ENCODE assay signal across 8 cellular contexts in the genomic region with DNA sequence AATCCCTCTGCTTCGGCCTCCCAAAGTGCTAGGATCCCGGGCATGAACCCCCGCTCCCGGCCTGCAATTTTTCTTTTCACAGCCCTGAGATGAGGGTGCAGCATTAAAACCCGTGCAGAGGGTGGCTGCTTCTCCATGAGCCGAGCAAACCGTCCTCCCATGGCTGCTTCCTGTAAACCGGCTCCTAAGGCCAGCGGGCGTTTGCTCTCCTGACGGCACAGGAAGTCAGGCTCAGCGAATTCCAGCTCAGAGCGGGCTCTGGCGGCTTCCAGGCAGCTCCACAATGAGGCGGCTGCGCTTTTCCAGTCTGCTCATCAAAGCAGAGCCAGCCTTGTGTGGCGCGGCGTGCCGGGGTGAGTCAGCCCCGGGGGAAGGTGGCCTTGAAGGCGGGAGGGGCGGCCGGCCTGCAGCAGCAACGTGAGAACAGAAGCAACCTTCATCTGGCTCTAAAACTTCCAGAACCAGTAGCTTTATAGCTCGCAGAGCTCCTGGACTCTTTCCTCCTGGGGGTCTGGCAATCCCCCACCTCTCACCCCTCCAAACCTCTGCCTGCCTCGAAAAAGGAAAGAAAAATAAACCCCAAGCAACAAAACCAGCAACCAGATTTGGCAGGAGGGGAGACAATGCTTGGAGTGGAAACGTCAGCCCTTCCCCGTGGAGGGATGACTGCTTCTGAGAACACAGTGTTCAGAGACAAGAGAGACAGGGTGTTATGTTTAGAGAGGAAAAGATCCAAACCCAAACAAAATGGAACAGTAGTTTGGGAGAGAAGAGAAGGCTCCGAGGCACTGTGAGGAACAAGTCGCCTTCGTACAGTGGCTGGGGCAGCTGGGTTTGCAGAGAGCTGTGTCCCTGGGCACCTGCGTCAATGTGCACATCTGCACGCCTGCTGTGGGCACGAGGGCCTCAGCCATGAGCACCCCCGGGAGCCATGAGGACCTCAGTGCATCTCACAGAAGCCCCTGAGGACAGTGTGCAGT.
DNase-seq lines count a peak whose midpoint lies in the region; ATAC-seq, FAIRE-seq and TF ChIP-seq lines count a peak whose summit lies in the region.

No MANE protein-coding gene starts in this region.

- H3K36me3 Mint-ChIP-seq in CD4-positive, CD25-positive, alpha-beta regulatory T cell: no peaks in the 10 kb centered on the region
- no peaks in the 10 kb centered on the region for H3K36me3 Mint-ChIP-seq in activated T-helper 17 cell treated with anti-CD3 and anti-CD28 coated beads, Interleukin-2, amount 50 U/mL, for 72 hours (ENCODE audit: low read depth)
- H3K36me3 Mint-ChIP-seq in naive thymus-derived CD4-positive, alpha-beta T cell: no peaks in the 10 kb centered on the region

- peaks cover 0 to 2% (median 0%) of the 10 kb centered on the region in 7 donors for H3K9me3 Mint-ChIP-seq in CD4-positive, CD25-positive, alpha-beta regulatory T cell
- H3K9me3 Mint-ChIP-seq in activated T-helper 17 cell treated with anti-CD3 and anti-CD28 coated beads, Interleukin-2, amount 50 U/mL, for 72 hours: no peaks in the 10 kb centered on the region
- peaks cover 0 to under 1% (median 0%) of the 10 kb centered on the region in 11 donors for H3K9me3 Mint-ChIP-seq in naive thymus-derived CD4-positive, alpha-beta T cell

- peak; percentile 81 to 84 for ATAC-seq in CD4-positive, CD25-positive, alpha-beta regulatory T cell (ENCODE audit: low read depth in 2 of 2)
- ATAC-seq in Panc1 (peak; percentile 76), HG02588 (IDR thresholded peaks at IDR 0.05; ENCODE audit: unreplicated experiment) (no peak)
- peak; percentile 95 for ATAC-seq in activated T-helper 17 cell treated with anti-CD3 and anti-CD28 coated beads, Interleukin-2, amount 50 U/mL, for 72 hours (replicated peaks)
- ATAC-seq in naive thymus-derived CD4-positive, alpha-beta T cell: peak; percentile 80

- peak overlapping the region; percentile 57 to 83 (median 75) for H3K27ac Mint-ChIP-seq in CD4-positive, CD25-positive, alpha-beta regulatory T cell
- no peak overlapping the region for H3K27ac Mint-ChIP-seq in activated T-helper 17 cell treated with anti-CD3 and anti-CD28 coated beads, Interleukin-2, amount 50 U/mL, for 72 hours
- H3K27ac Mint-ChIP-seq in naive thymus-derived CD4-positive, alpha-beta T cell: peak overlapping the region in 8 of 9 donors; percentile 42 to 88 (median 68)

- DNase-seq in CD4-positive, CD25-positive, alpha-beta regulatory T cell: peak in 2 of 3 donors; percentile 13 to 68
- DNase-seq in HTR-8/SVneo (ENCODE audit: insufficient read length, low spot score): peak; percentile 79
- DNase-seq in Panc1 (ENCODE audit: low read depth, low spot score): no peak
- peak; percentile 98 to 99 for DNase-seq in fibroblast of lung (ENCODE audit: low read depth in 2 of 2)
- DNase-seq in naive thymus-derived CD4-positive, alpha-beta T cell: peak in 8 of 9 donors; percentile 16 to 69 (median 36)
- peak; percentile 44 to 67 for DNase-seq in stimulated activated CD8-positive, alpha-beta memory T cell treated with anti-CD3 and anti-CD28 coated beads, Interleukin-7, amount 100 ng/mL, for 4 hours (ENCODE audit: low read depth in 2 of 2)

- H3K27ac ChIP-seq in CD4-positive, CD25-positive, alpha-beta regulatory T cell (ENCODE audit: insufficient read depth, low read length, poor library complexity, severe bottlenecking): no peak overlapping the region
- H3K27ac ChIP-seq in Panc1 (ENCODE audit: low read length): peak overlapping the region; percentile 100
- H3K27ac ChIP-seq in fibroblast of lung (ENCODE audit: insufficient read depth, low read length): peak overlapping the region; percentile 95
- no peak overlapping the region for H3K27ac ChIP-seq in naive thymus-derived CD4-positive, alpha-beta T cell (ENCODE audit: low read depth, low read length)

- intact Hi-C loops in Panc1 (cut with micrococcal nuclease; ENCODE audit: unreplicated experiment): loop anchor here (10.0 kb wide), 1 partner anchor 69 kb away; the partner anchor contains the start of gene GADD45B
- intact Hi-C loops in naive thymus-derived CD4-positive, alpha-beta T cell (cut with micrococcal nuclease): loop anchor here in 1 of 2 donors (1.0 kb wide), 1 partner anchor 10 kb away; no protein-coding TSS in a partner anchor

- peak overlapping the region; percentile 24 for H3K4me3 ChIP-seq in CD4-positive, CD25-positive, alpha-beta regulatory T cell (ENCODE audit: low read depth, low read length)
- H3K4me3 ChIP-seq in Panc1 (ENCODE audit: low read depth in 2 of 2, low read length in 2 of 2) (peak overlapping the region in 1 of 2 experiments; percentile 20; a peak in 1 of 4 replicates), fibroblast of lung (replicated peaks in 1 of 4; ENCODE audit: control extremely low read depth in 1 of 4, insufficient read depth in 1 of 4, low read depth in 3 of 4, low read length in 4 of 4) (peak overlapping the region in 2 of 4 experiments; percentile 20 to 35)
- peak overlapping the region; percentile 38 for H3K4me3 ChIP-seq in naive thymus-derived CD4-positive, alpha-beta T cell (ENCODE audit: low read length)

- no peaks in the 10 kb centered on the region for H3K9me3 ChIP-seq in CD4-positive, CD25-positive, alpha-beta regulatory T cell (ENCODE audit: control insufficient read depth in 2 of 2, low read length in 2 of 2)
- H3K9me3 ChIP-seq in Panc1 (ENCODE audit: control insufficient read depth, insufficient read depth, low read depth, low read length) (no peaks in the 10 kb centered on the region), fibroblast of lung (ENCODE audit: control insufficient read depth, insufficient read depth, low read depth, low read length) (no peaks in the 10 kb centered on the region)
- no peaks in the 10 kb centered on the region for H3K9me3 ChIP-seq in naive thymus-derived CD4-positive, alpha-beta T cell (ENCODE audit: control insufficient read depth in 2 of 3, low read length in 3 of 3)

- no peaks in the 10 kb centered on the region for H3K36me3 ChIP-seq in CD4-positive, CD25-positive, alpha-beta regulatory T cell (ENCODE audit: control insufficient read depth, insufficient read depth, low read length)
- H3K36me3 ChIP-seq in Panc1 (ENCODE audit: control insufficient read depth, insufficient read depth, low read length): no peaks in the 10 kb centered on the region
- no peaks in the 10 kb centered on the region for H3K36me3 ChIP-seq in fibroblast of lung (ENCODE audit: control insufficient read depth, insufficient read depth, low read length)
- H3K36me3 ChIP-seq in naive thymus-derived CD4-positive, alpha-beta T cell (ENCODE audit: control insufficient read depth in 2 of 3, insufficient read depth in 3 of 3, low read length in 3 of 3): no peaks in the 10 kb centered on the region

- POLR2A ChIA-PET in Panc1 (lab: Charles Lee): interaction anchor here (0.6 to 1.2 kb wide), 4 partner anchors 9 to 68 kb away, joined by 3 to 9 read pairs (median 6); partner anchors contain the start of gene GADD45B
- POLR2A ChIA-PET in naive thymus-derived CD4-positive, alpha-beta T cell (lab: Charles Lee): interaction anchor here (1.1 to 3.5 kb wide), 6 partner anchors 9 to 68 kb away, joined by 4 to 26 read pairs (median 10); partner anchors contain the start of gene GADD45B

- H3K27me3 Mint-ChIP-seq in CD4-positive, CD25-positive, alpha-beta regulatory T cell: no peaks in the 10 kb centered on the region
- no peaks in the 10 kb centered on the region for H3K27me3 Mint-ChIP-seq in activated T-helper 17 cell treated with anti-CD3 and anti-CD28 coated beads, Interleukin-2, amount 50 U/mL, for 72 hours
- H3K27me3 Mint-ChIP-seq in naive thymus-derived CD4-positive, alpha-beta T cell: no peaks in the 10 kb centered on the region

- peak; percentile 89 for FAIRE-seq in HTR-8/SVneo (lab: Jason Lieb, UNC)

- peak overlapping the region; percentile 77 for H3K4me2 ChIP-seq in fibroblast of lung (ENCODE audit: extremely low read depth, insufficient read depth, low read length)

- peak overlapping the region; percentile 60 for H3K9ac ChIP-seq in fibroblast of lung (ENCODE audit: insufficient read depth, low read length)

- H3K27me3 ChIP-seq in CD4-positive, CD25-positive, alpha-beta regulatory T cell (ENCODE audit: control insufficient read depth, insufficient read depth, low read length): no peaks in the 10 kb centered on the region
- H3K27me3 ChIP-seq in Panc1 (ENCODE audit: control insufficient read depth, insufficient read depth, low read length) (no peaks in the 10 kb centered on the region), fibroblast of lung (ENCODE audit: control insufficient read depth, insufficient read depth, low read length) (no peaks in the 10 kb centered on the region)
- H3K27me3 ChIP-seq in naive thymus-derived CD4-positive, alpha-beta T cell (ENCODE audit: control insufficient read depth in 2 of 2, insufficient read depth in 2 of 2, low read length in 2 of 2): no peaks in the 10 kb centered on the region

- no peaks in the 10 kb centered on the region for H3K79me2 ChIP-seq in fibroblast of lung (ENCODE audit: control insufficient read depth, insufficient read depth, low read length)

- TF ChIP-seq CTCF in Panc1 (IDR thresholded peaks at IDR 0.05): no peak
- TF ChIP-seq CTCF in fibroblast of lung (conservative IDR thresholded peaks at IDR 0.05 in 1 of 2, IDR thresholded peaks at IDR 0.05 in 1 of 2; ENCODE audit: low read depth in 1 of 2, low read length in 2 of 2): peak in 1 of 2 donors; percentile 44

- no TSS peak for BruUV-seq in Panc1 (replicated peaks; lab: Mats Ljungman, UMichigan)

- peak overlapping the region; percentile 8 to 81 (median 60) for H3K4me3 Mint-ChIP-seq in CD4-positive, CD25-positive, alpha-beta regulatory T cell
- peak overlapping the region; percentile 68 for H3K4me3 Mint-ChIP-seq in activated T-helper 17 cell treated with anti-CD3 and anti-CD28 coated beads, Interleukin-2, amount 50 U/mL, for 72 hours
- H3K4me3 Mint-ChIP-seq in naive thymus-derived CD4-positive, alpha-beta T cell: peak overlapping the region; percentile 55 to 83 (median 74)

- H3K4me1 ChIP-seq in CD4-positive, CD25-positive, alpha-beta regulatory T cell (ENCODE audit: control insufficient read depth, insufficient read depth, low read length, poor library complexity, severe bottlenecking): peaks cover 15% of the 10 kb centered on the region
- H3K4me1 ChIP-seq in Panc1 (ENCODE audit: control insufficient read depth, insufficient read depth, low read length) (peaks cover 70% of the 10 kb centered on the region), fibroblast of lung (ENCODE audit: control insufficient read depth, extremely low read depth, insufficient read depth, low read length) (peaks cover 38% of the 10 kb centered on the region)
- H3K4me1 ChIP-seq in naive thymus-derived CD4-positive, alpha-beta T cell (ENCODE audit: control insufficient read depth in 2 of 2, insufficient read depth in 2 of 2, low read length in 2 of 2): peaks cover 4 to 6% of the 10 kb centered on the region in 2 donors

- peak overlapping the region; percentile 49 for H2AFZ ChIP-seq in fibroblast of lung (ENCODE audit: low read length)

- peaks cover 0 to 14% (median 7%) of the 10 kb centered on the region in 4 donors for H3K4me1 Mint-ChIP-seq in CD4-positive, CD25-positive, alpha-beta regulatory T cell
- H3K4me1 Mint-ChIP-seq in activated T-helper 17 cell treated with anti-CD3 and anti-CD28 coated beads, Interleukin-2, amount 50 U/mL, for 72 hours: peaks cover 7% of the 10 kb centered on the region
- H3K4me1 Mint-ChIP-seq in naive thymus-derived CD4-positive, alpha-beta T cell: peaks cover 10 to 28% (median 15%) of the 10 kb centered on the region in 7 donors

- no peaks in the 10 kb centered on the region for H4K20me1 ChIP-seq in fibroblast of lung (ENCODE audit: control insufficient read depth, extremely low read depth, insufficient read depth, low read length)

- CTCF ChIA-PET in Panc1 (lab: Charles Lee): interaction anchor here (0.7 to 1.2 kb wide), 2 partner anchors 16 to 35 kb away, joined by 6 to 9 read pairs; no protein-coding TSS in a partner anchor
- CTCF ChIA-PET in naive thymus-derived CD4-positive, alpha-beta T cell (lab: Charles Lee): interaction anchor here (0.6 to 1.3 kb wide), 4 partner anchors 67 to 96 kb away, joined by 3 to 4 read pairs (median 3); partner anchors contain the start of gene GADD45B

- in situ Hi-C loops in Panc1 (cut with HindIII; ENCODE audit: low pct_unique_long_range_greater_than_20kb, low sequenced_read_pairs): no loop called here

Comparison
In these comparisons a context has a peak if more than half of its experiments do, and no peak if none do; other contexts are left out.
1. H3K27ac ChIP-seq: peak in Panc1 (single experiment) and fibroblast of lung (single experiment); none in CD4-positive, CD25-positive, alpha-beta regulatory T cell (single experiment) and naive thymus-derived CD4-positive, alpha-beta T cell (single experiment).
2. Peak in every context shown above with its lines, with median percentiles within 50 percentile points of each other: H3K4me3 Mint-ChIP-seq.